Comparison of ENCODE assay signal across 1 cellular context in the genomic region with DNA sequence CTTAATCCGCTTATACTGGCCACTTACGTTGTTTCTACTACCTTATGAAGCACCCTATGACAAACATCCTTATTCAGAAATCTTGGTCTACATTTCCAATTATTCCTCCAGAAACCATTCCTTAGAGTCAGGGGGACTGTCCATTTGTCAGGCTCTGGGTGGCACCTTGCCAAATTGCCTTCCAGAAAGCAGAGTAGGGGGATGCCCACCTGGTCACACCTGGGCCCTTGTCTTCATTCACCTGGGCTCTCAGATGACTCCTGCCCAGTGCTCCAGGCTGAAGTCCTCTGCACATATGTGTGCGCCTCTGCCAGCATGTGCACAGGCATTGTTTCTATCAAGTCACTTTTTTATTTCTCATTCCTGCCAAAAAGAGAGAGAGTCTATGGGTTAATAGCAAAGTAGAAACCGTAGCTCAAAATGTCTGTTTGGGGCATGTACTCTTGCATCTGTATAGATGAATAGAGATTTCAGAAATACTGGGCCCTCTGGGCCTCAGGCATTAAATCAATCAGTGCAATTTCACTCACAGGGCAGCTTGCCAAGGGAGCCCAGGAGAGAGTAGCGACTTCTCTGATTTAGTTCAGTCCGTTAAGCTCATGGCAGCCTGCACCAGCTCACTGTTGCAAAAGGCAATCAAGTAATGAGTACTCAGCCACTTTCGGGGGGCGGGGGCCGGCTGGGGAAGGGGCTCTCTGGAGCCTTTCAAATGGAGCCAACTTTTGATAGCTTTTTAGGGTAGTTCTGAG.
TF ChIP-seq lines count a peak whose summit lies in the region.

No MANE protein-coding gene starts in this region.

TF ChIP-seq in GM23338, 12 proteins besides CTCF, POLR2A, EP300 and RAD21 (continued from another document):
- TF ChIP-seq, protein P1, sequence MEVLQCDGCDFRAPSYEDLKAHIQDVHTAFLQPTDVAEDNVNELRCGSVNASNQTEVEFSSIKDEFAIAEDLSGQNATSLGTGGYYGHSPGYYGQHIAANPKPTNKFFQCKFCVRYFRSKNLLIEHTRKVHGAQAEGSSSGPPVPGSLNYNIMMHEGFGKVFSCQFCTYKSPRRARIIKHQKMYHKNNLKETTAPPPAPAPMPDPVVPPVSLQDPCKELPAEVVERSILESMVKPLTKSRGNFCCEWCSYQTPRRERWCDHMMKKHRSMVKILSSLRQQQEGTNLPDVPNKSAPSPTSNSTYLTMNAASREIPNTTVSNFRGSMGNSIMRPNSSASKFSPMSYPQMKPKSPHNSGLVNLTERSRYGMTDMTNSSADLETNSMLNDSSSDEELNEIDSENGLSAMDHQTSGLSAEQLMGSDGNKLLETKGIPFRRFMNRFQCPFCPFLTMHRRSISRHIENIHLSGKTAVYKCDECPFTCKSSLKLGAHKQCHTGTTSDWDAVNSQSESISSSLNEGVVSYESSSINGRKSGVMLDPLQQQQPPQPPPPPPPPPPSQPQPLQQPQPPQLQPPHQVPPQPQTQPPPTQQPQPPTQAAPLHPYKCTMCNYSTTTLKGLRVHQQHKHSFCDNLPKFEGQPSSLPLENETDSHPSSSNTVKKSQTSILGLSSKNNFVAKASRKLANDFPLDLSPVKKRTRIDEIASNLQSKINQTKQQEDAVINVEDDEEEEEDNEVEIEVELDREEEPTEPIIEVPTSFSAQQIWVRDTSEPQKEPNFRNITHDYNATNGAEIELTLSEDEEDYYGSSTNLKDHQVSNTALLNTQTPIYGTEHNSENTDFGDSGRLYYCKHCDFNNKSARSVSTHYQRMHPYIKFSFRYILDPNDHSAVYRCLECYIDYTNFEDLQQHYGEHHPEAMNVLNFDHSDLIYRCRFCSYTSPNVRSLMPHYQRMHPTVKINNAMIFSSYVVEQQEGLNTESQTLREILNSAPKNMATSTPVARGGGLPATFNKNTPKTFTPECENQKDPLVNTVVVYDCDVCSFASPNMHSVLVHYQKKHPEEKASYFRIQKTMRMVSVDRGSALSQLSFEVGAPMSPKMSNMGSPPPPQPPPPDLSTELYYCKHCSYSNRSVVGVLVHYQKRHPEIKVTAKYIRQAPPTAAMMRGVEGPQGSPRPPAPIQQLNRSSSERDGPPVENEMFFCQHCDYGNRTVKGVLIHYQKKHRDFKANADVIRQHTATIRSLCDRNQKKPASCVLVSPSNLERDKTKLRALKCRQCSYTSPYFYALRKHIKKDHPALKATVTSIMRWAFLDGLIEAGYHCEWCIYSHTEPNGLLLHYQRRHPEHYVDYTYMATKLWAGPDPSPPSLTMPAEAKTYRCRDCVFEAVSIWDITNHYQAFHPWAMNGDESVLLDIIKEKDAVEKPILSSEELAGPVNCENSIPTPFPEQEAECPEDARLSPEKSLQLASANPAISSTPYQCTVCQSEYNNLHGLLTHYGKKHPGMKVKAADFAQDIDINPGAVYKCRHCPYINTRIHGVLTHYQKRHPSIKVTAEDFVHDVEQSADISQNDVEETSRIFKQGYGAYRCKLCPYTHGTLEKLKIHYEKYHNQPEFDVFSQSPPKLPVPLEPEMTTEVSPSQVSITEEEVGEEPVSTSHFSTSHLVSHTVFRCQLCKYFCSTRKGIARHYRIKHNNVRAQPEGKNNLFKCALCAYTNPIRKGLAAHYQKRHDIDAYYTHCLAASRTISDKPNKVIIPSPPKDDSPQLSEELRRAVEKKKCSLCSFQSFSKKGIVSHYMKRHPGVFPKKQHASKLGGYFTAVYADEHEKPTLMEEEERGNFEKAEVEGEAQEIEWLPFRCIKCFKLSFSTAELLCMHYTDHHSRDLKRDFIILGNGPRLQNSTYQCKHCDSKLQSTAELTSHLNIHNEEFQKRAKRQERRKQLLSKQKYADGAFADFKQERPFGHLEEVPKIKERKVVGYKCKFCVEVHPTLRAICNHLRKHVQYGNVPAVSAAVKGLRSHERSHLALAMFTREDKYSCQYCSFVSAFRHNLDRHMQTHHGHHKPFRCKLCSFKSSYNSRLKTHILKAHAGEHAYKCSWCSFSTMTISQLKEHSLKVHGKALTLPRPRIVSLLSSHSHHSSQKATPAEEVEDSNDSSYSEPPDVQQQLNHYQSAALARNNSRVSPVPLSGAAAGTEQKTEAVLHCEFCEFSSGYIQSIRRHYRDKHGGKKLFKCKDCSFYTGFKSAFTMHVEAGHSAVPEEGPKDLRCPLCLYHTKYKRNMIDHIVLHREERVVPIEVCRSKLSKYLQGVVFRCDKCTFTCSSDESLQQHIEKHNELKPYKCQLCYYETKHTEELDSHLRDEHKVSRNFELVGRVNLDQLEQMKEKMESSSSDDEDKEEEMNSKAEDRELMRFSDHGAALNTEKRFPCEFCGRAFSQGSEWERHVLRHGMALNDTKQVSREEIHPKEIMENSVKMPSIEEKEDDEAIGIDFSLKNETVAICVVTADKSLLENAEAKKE (CRISPR knock-in tag; IDR thresholded peaks at IDR 0.05) = no peak
- TF ChIP-seq ZNF331 (CRISPR knock-in tag; IDR thresholded peaks at IDR 0.05; ENCODE audit: low read depth) (no peak), ZNF114 (CRISPR knock-in tag; IDR thresholded peaks at IDR 0.05) (no peak), JUNB (IDR thresholded peaks at IDR 0.05; ENCODE audit: unreplicated experiment) (no peak), NANOG (IDR thresholded peaks at IDR 0.05; ENCODE audit: borderline replicate concordance) (no peak), POLR2AphosphoS5 (IDR thresholded peaks at IDR 0.05; ENCODE audit: low read depth) (no peak), STAT1 (IDR thresholded peaks at IDR 0.05; ENCODE audit: unreplicated experiment) (no peak)
- TF ChIP-seq, protein P2, sequence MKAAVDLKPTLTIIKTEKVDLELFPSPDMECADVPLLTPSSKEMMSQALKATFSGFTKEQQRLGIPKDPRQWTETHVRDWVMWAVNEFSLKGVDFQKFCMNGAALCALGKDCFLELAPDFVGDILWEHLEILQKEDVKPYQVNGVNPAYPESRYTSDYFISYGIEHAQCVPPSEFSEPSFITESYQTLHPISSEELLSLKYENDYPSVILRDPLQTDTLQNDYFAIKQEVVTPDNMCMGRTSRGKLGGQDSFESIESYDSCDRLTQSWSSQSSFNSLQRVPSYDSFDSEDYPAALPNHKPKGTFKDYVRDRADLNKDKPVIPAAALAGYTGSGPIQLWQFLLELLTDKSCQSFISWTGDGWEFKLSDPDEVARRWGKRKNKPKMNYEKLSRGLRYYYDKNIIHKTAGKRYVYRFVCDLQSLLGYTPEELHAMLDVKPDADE (IDR thresholded peaks at IDR 0.05) = no peak
